3 cellular contexts compared by ENCODE assay signal in genomic region chr19:29422686-29423085, GRCh38.
"Had no signal": no experiment of that assay in that cellular context is flagged by ENCODE, and none has a peak within 500 bp of the region (broad histone marks: within the 10 kb centered on the region; RNA-seq: fewer than 3 reads in every experiment).

No MANE protein-coding gene starts in this region.

- ATAC-seq: GM12878 had no signal

- H3K4me3 ChIP-seq: GM12878 had no signal

- DNase-seq: GDM1, GF-D8 had no signal
